Comparison of ENCODE assay signal across 8 cellular contexts in genomic region chr1:88608139-88608943, GRCh38.
DNase-seq lines count a peak whose midpoint lies in the region; ATAC-seq and TF ChIP-seq lines count a peak whose summit lies in the region.

No MANE protein-coding gene starts in this region.

- no peak overlapping the region for H3K4me3 Mint-ChIP-seq in MCF 10A (ENCODE audit: unreplicated experiment)
- H3K4me3 Mint-ChIP-seq in neural crest cell, result no peak overlapping the region

- H3K27ac ChIP-seq in breast epithelium (no peak overlapping the region), mammary epithelial cell (ENCODE audit: insufficient read depth, low read depth, low read length) (no peak overlapping the region)

- no peaks in the 10 kb centered on the region for H3K79me2 ChIP-seq in mammary epithelial cell (ENCODE audit: insufficient read depth, low read length)

- intact Hi-C loops in MCF 10A (cut with micrococcal nuclease), result loop anchor here (2.0 kb wide), 2 partner anchors 76 to 268 kb away; partner anchors contain the start of gene PKN2
- intact Hi-C loops in breast epithelium (cut with DNase I; ENCODE audit: low total_unique reads), result no loop called here
- intact Hi-C loops in mammary epithelial cell (cut with micrococcal nuclease), result no loop called here

- no peaks in the 10 kb centered on the region for H4K20me1 ChIP-seq in mammary epithelial cell (ENCODE audit: insufficient read depth, low read length)

- BruUV-seq in MCF 10A (replicated peaks; lab: Mats Ljungman, UMichigan) (no TSS peak), mammary epithelial cell (replicated peaks; lab: Mats Ljungman, UMichigan) (no TSS peak)

- H3K27ac Mint-ChIP-seq in MCF 10A (ENCODE audit: low read depth, unreplicated experiment) (no peak overlapping the region), neural crest cell (ENCODE audit: unreplicated experiment) (no peak overlapping the region)

- no peaks in the 10 kb centered on the region for H3K9me3 Mint-ChIP-seq in MCF 10A (ENCODE audit: unreplicated experiment)
- H3K9me3 Mint-ChIP-seq in neural crest cell, result no peaks in the 10 kb centered on the region

- H2AFZ ChIP-seq in mammary epithelial cell (ENCODE audit: low read depth, low read length), result no peak overlapping the region

- CTCF ChIA-PET in MCF 10A (lab: Yijun Ruan, JAX), result interaction anchor here (2.2 kb wide), 1 partner anchor 269 kb away, joined by 8 read pairs; no protein-coding TSS in a partner anchor
- CTCF ChIA-PET in mammary epithelial cell (lab: Charles Lee; ENCODE audit: low non-redundant PET), result no interaction called here

- H3K27me3 ChIP-seq in breast epithelium (no peaks in the 10 kb centered on the region), mammary epithelial cell (ENCODE audit: insufficient read depth, low read length) (no peaks in the 10 kb centered on the region)

- H3K27me3 Mint-ChIP-seq in MCF 10A (ENCODE audit: insufficient read depth, unreplicated experiment) (no peaks in the 10 kb centered on the region), neural crest cell (ENCODE audit: low read depth) (no peaks in the 10 kb centered on the region)

- H3K4me2 ChIP-seq in mammary epithelial cell (ENCODE audit: insufficient read depth, low read depth, low read length), result no peak overlapping the region

- DNase-seq in MCF 10A (ENCODE audit: unreplicated experiment) (peak; percentile 56), breast epithelium (ENCODE audit: low spot score in 2 of 2) (no peak), NCI-H345 treated with DMSO at 0.1 percent for 48 hours (lab: John Stamatoyannopoulos, UW; ENCODE audit: unreplicated experiment) (peak; percentile 3), mammary epithelial cell (peak; percentile 28), neural crest cell (ENCODE audit: low read depth, low spot score) (no peak), medulla oblongata (ENCODE audit: extremely low spot score) (no peak)
- DNase-seq in activated naive CD4-positive, alpha-beta T cell treated with Interleukin-2 at 50 U/mL for 16 hours, result no peak

- TF ChIP-seq CTCF in MCF 10A (IDR thresholded peaks at IDR 0.05; ENCODE audit: unreplicated experiment) (peak; percentile 58), breast epithelium (IDR thresholded peaks at IDR 0.05) (peak in 1 of 3 donors; percentile 15), mammary epithelial cell (conservative IDR thresholded peaks at IDR 0.05 in 1 of 2, IDR thresholded peaks at IDR 0.05 in 1 of 2; ENCODE audit: extremely low read depth in 1 of 2, insufficient read depth in 1 of 2, low read depth in 1 of 2, low read length in 2 of 2) (peak; percentile 74 to 76), neural crest cell (conservative IDR thresholded peaks at IDR 0.05) (peak; percentile 82)

- no peak for TF ChIP-seq POLR2A in breast epithelium (IDR thresholded peaks at IDR 0.05)

- H3K36me3 Mint-ChIP-seq in MCF 10A (ENCODE audit: insufficient read depth, unreplicated experiment) (no peaks in the 10 kb centered on the region), neural crest cell (ENCODE audit: low read depth) (no peaks in the 10 kb centered on the region)

- H3K4me1 ChIP-seq in breast epithelium, result no peaks in the 10 kb centered on the region
- H3K4me1 ChIP-seq in mammary epithelial cell (ENCODE audit: insufficient read depth, low read length), result peaks cover 9% of the 10 kb centered on the region

- H3K9me3 ChIP-seq in breast epithelium (no peaks in the 10 kb centered on the region), mammary epithelial cell (replicated peaks; ENCODE audit: insufficient read depth, low read length) (no peaks in the 10 kb centered on the region)

- no peak overlapping the region for H3K4me3 ChIP-seq in breast epithelium
- H3K4me3 ChIP-seq in mammary epithelial cell (replicated peaks in 1 of 3; ENCODE audit: insufficient read depth in 1 of 3, low read depth in 2 of 3, low read length in 3 of 3), result no peak overlapping the region

- H3K36me3 ChIP-seq in breast epithelium (no peaks in the 10 kb centered on the region), mammary epithelial cell (ENCODE audit: insufficient read depth, low read length) (no peaks in the 10 kb centered on the region)

- no peak overlapping the region for H3K9ac ChIP-seq in mammary epithelial cell (ENCODE audit: insufficient read depth, low read length)

- peaks cover 6% of the 10 kb centered on the region for H3K4me1 Mint-ChIP-seq in MCF 10A (ENCODE audit: insufficient read depth, unreplicated experiment)
- H3K4me1 Mint-ChIP-seq in neural crest cell, result peaks cover 16% of the 10 kb centered on the region

- in situ Hi-C loops in mammary epithelial cell (cut with MboI; ENCODE audit: low sequenced_read_pairs in 2 of 2), result no loop called here

- 27% methylated on average over 5 of the region's 11 CpGs for WGBS in mammary epithelial cell (ENCODE audit: low coverage, missing lambda C conversion rate)

- ATAC-seq in HG02759 (IDR thresholded peaks at IDR 0.05; ENCODE audit: unreplicated experiment), result peak; percentile 82

- POLR2A ChIA-PET in MCF 10A (lab: Yijun Ruan, JAX), result interaction anchor here (0.7 to 1.5 kb wide), 3 partner anchors 75 to 650 kb away, joined by 3 to 6 read pairs (median 4); partner anchors contain the start of gene PKN2

- dilution Hi-C loops in mammary epithelial cell (cut with HindIII; ENCODE audit: low sequenced_read_pairs), result no loop called here

Comparison
In these comparisons a context has a peak if more than half of its experiments do, and no peak if none do; other contexts are left out.
1. DNase-seq: peak in MCF 10A (single experiment), NCI-H345 treated with DMSO at 0.1 percent for 48 hours (single experiment) and mammary epithelial cell (single experiment); none in breast epithelium (0 of 2), neural crest cell (single experiment), medulla oblongata (single experiment) and activated naive CD4-positive, alpha-beta T cell treated with Interleukin-2 at 50 U/mL for 16 hours (single experiment).